ENCODE assay signal across 8 cellular contexts in the genomic region with DNA sequence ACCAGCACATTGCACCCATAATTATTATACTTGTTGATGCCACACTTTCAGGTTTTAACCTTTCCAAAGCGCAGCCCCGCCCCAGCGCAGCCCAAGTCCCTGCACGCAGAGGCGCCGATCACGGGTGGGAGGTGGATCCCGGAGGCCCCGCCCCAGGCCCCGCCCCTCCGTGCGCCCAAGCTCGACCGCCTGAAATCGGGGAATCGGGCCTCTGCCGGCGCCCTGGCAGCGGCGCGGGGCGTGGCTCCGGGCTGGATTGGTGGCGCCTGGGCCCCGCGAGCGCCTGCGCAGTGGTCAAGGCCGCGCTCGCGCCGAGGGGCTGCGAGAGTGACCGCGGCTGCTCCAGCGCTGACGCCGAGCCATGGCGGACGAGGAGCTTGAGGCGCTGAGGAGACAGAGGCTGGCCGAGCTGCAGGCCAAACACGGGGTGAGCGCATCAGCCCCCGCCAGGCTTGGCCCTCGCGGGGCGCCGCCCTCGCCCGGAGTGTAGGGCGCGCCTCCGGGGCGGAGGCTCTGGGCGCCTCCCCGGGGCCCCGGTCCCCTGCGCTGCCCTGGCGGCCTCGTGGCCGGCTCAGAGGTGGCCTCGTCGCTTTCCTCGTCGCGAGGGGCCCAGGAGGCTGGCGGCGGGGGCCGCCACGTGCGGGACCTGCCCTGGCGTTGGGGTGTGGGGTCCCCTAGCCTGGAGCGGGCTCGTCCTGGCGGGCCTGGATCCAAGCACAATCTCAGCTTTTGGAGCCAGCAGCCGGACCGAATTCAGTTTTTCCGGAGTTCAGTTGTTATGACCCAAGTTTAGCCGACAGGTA. TPM values are rescaled to one million over a fixed set of nuclear protein-coding genes. Genes with fewer than 3 reads are reported as not detected.
A peak's percentile ranks its signal among the peaks of the same experiment; 100 is the strongest.
DNase-seq lines count a peak whose midpoint lies in the region; ATAC-seq and TF ChIP-seq lines count a peak whose summit lies in the region.

A gene with protein sequence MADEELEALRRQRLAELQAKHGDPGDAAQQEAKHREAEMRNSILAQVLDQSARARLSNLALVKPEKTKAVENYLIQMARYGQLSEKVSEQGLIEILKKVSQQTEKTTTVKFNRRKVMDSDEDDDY (plus strand): TSS at position 290 of the 803 bp plus-strand sequence. CDS start 72 bp downstream, at position 362.

- peak; percentile 91 for DNase-seq in NCI-H128 (lab: John Stamatoyannopoulos, UW; ENCODE audit: unreplicated experiment)
- peak; percentile 76 to 92 for DNase-seq in SW 1271 (lab: John Stamatoyannopoulos, UW)
- DNase-seq in activated naive CD8-positive, alpha-beta T cell treated with anti-CD3 and anti-CD28 coated beads, Interleukin-2, amount 50 U/mL, for 16 hours (ENCODE audit: low read depth, low spot score), result peak; percentile 96
- peak; percentile 99 for DNase-seq in Right ventricle myocardium inferior (ENCODE audit: missing footprints)
- peak; percentile 95 to 98 (median 97) for DNase-seq in ovary

- peak; percentile 61 for TF ChIP-seq POLR2A in ovary (IDR thresholded peaks at IDR 0.05)

- H3K36me3 ChIP-seq in ovary (no peaks in the 10 kb centered on the region), thymus (ENCODE audit: control insufficient read depth, insufficient read depth) (peaks cover 10% of the 10 kb centered on the region)

- ATAC-seq in HG02759 (IDR thresholded peaks at IDR 0.05; ENCODE audit: unreplicated experiment) (peak; percentile 92), Right ventricle myocardium inferior (peak; percentile 99)

- H3K27ac ChIP-seq in ovary, result peak within 1 kb of the TSS; percentile 2 to 78
- H3K27ac ChIP-seq in thymus (ENCODE audit: low read depth), result peak within 1 kb of the TSS; percentile 80

- H3K4me1 ChIP-seq in ovary (ENCODE audit: insufficient read depth) (peaks cover 2% of the 10 kb centered on the region), thymus (ENCODE audit: control insufficient read depth, insufficient read depth, low read length) (peaks cover 6% of the 10 kb centered on the region)

- no peaks in the 10 kb centered on the region for H3K9me3 ChIP-seq in ovary
- no peaks in the 10 kb centered on the region for H3K9me3 ChIP-seq in thymus (ENCODE audit: control insufficient read depth)

- intact Hi-C loops in Right ventricle myocardium inferior (cut with DNase I), result loop anchor here (2.0 to 5.0 kb wide), 2 partner anchors 111 to 234 kb away; partner anchors contain the start of gene NUDT19
- intact Hi-C loops in ovary (cut with DNase I), result no loop called here

- no peak for TF ChIP-seq EP300 in ovary (IDR thresholded peaks at IDR 0.05)

- peak within 1 kb of the TSS; percentile 91 for H3K4me3 ChIP-seq in GM12875 (ENCODE audit: low read depth, low read length)
- H3K4me3 ChIP-seq in ovary, result peak within 1 kb of the TSS; percentile 97
- peak within 1 kb of the TSS; percentile 87 for H3K4me3 ChIP-seq in thymus (ENCODE audit: low read length)

- WGBS in ovary, 3 donors, result 0 to 1% (median 0%) methylated on average over 7 to 81 of the region's 81 CpGs
- WGBS in thymus, result under 1% methylated on average over 81 of the region's 81 CpGs

- TF ChIP-seq CTCF in GM12875 (IDR thresholded peaks at IDR 0.05; ENCODE audit: borderline replicate concordance, insufficient read depth, low read depth, low read length) (no peak), ovary (IDR thresholded peaks at IDR 0.05) (no peak)

- H3K27me3 ChIP-seq in ovary (no peaks in the 10 kb centered on the region), thymus (ENCODE audit: control insufficient read depth, insufficient read depth) (no peaks in the 10 kb centered on the region)

RNA-seq across cellular contexts. Expression of the gene that starts here (rescaled TPM):
- 133 TPM for total RNA-seq in Right ventricle myocardium inferior
- 10 to 100 TPM; 53.2 to 92.4 (median 67.1) TPM for total RNA-seq in ovary
- 100 to 1,000 TPM in 1 of 2 donors, 10 to 100 TPM in 1; 63.3 to 122 TPM for polyA plus RNA-seq in ovary
- polyA plus RNA-seq in thymus, result 122 TPM

Comparison
In these comparisons a context has a peak if more than half of its experiments do, and no peak if none do; other contexts are left out.
1. Peak in every context shown above with its lines: DNase-seq, ATAC-seq, H3K4me3 ChIP-seq and H3K27ac ChIP-seq.